In the genomic region with DNA sequence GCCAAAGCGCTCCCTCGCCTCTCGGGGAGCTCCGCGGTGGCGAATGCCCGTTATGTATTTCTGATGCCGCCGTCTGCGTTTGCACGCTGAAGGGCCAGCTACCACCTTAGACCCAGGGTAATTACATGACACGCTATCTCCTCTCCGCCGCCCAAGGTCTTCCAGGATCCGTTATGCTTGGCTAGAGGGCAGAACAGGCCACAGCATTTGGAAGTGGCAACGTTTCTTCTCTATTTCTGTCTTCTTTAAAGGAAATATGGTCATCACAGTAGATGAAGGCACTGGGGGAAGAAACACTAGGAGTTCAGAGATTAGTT, we compare ENCODE assay signal across 15 cellular contexts. TPM values are rescaled to one million over a fixed set of nuclear protein-coding genes. Genes with fewer than 3 reads are reported as not detected.
DNase-seq lines count a peak whose midpoint lies in the region; ATAC-seq and TF ChIP-seq lines count a peak whose summit lies in the region.
"Had no signal": no experiment of that assay in that cellular context is flagged by ENCODE, and none has a peak within 500 bp of the region (broad histone marks: within the 10 kb centered on the region; RNA-seq: fewer than 3 reads in every experiment).

No MANE protein-coding gene starts in this region.

- in situ Hi-C loops in astrocyte of the cerebellum (cut with HindIII; ENCODE audit: low sequenced_read_pairs): no loop called here

- H3K27ac ChIP-seq in breast epithelium (no peak overlapping the region), lower lobe of right lung (no peak overlapping the region)
- H3K27ac ChIP-seq: heart left ventricle had no signal

- H3K9me3 Mint-ChIP-seq in MCF 10A (ENCODE audit: unreplicated experiment): no peaks in the 10 kb centered on the region
- no peaks in the 10 kb centered on the region for H3K9me3 Mint-ChIP-seq in type B pancreatic cell

- CTCF ChIA-PET in MCF 10A (lab: Yijun Ruan, JAX): no interaction called here

- no peak for TF ChIP-seq POLR2A in breast epithelium (IDR thresholded peaks at IDR 0.05)

- ATAC-seq in lower lobe of right lung (no peak), GM18909 (IDR thresholded peaks at IDR 0.05; ENCODE audit: poor library complexity, unreplicated experiment) (no peak)
- ATAC-seq: sciatic nerve had no signal

- no peak for TF ChIP-seq CTCF in breast epithelium (IDR thresholded peaks at IDR 0.05)
- TF ChIP-seq CTCF in MCF 10A (IDR thresholded peaks at IDR 0.05; ENCODE audit: unreplicated experiment): no peak
- TF ChIP-seq CTCF in astrocyte of the cerebellum (IDR thresholded peaks at IDR 0.05; ENCODE audit: low read depth, low read length, missing control alignments): no peak
- TF ChIP-seq CTCF in lower lobe of right lung (IDR thresholded peaks at IDR 0.05): no peak
- TF ChIP-seq CTCF in type B pancreatic cell (conservative IDR thresholded peaks at IDR 0.05): no peak

- no peak overlapping the region for H3K27ac Mint-ChIP-seq in MCF 10A (ENCODE audit: low read depth, unreplicated experiment)
- H3K27ac Mint-ChIP-seq in type B pancreatic cell: no peak overlapping the region
- H3K27ac Mint-ChIP-seq: B cell had no signal

- intact Hi-C loops in breast epithelium (cut with DNase I; ENCODE audit: low total_unique reads) (no loop called here), MCF 10A (cut with micrococcal nuclease) (loop anchor here (5.0 kb wide), 1 partner anchor 241 kb away; no protein-coding TSS in a partner anchor), lower lobe of right lung (cut with DNase I) (no loop called here)

- H3K9me3 ChIP-seq in breast epithelium: no peaks in the 10 kb centered on the region
- no peaks in the 10 kb centered on the region for H3K9me3 ChIP-seq in lower lobe of right lung
- H3K9me3 ChIP-seq: heart left ventricle had no signal

- H3K27me3 Mint-ChIP-seq in MCF 10A (ENCODE audit: insufficient read depth, unreplicated experiment) (no peaks in the 10 kb centered on the region), type B pancreatic cell (peaks cover 95% of the 10 kb centered on the region)

- POLR2A ChIA-PET in MCF 10A (lab: Yijun Ruan, JAX): no interaction called here

- H3K27me3 ChIP-seq in breast epithelium (peaks cover 0 to 56% of the 10 kb centered on the region in 2 donors), lower lobe of right lung (ENCODE audit: low read depth) (peaks cover 45% of the 10 kb centered on the region)

- H3K4me3 ChIP-seq in breast epithelium: peak overlapping the region; percentile 42 to 63 (median 47)
- peak overlapping the region; percentile 36 for H3K4me3 ChIP-seq in astrocyte of the cerebellum (ENCODE audit: low read depth, low read length)
- H3K4me3 ChIP-seq in lower lobe of right lung: peak overlapping the region; percentile 19

- H3K4me1 ChIP-seq in breast epithelium (no peaks in the 10 kb centered on the region), lower lobe of right lung (peaks cover 16% of the 10 kb centered on the region)

- DNase-seq in breast epithelium (ENCODE audit: low spot score in 2 of 2): no peak
- no peak for DNase-seq in MCF 10A (ENCODE audit: unreplicated experiment)
- DNase-seq in astrocyte of the cerebellum (ENCODE audit: low read depth): no peak
- no peak for DNase-seq in lower lobe of right lung
- DNase-seq in type B pancreatic cell (ENCODE audit: extremely low spot score, unreplicated experiment): no peak
- DNase-seq in activated CD8-positive, alpha-beta memory T cell treated with anti-CD3 and anti-CD28 coated beads, Interleukin-2, amount 50 U/mL, for 4 hours: no peak
- no peak for DNase-seq in GM03348 (ENCODE audit: low spot score)
- DNase-seq: EL, heart left ventricle, NCI-H1417 treated with DMSO at 0.1 percent for 48 hours, SW 1271 had no signal

- no peaks in the 10 kb centered on the region for H3K4me1 Mint-ChIP-seq in MCF 10A (ENCODE audit: insufficient read depth, unreplicated experiment)
- peaks cover 4% of the 10 kb centered on the region for H3K4me1 Mint-ChIP-seq in type B pancreatic cell (ENCODE audit: unreplicated experiment)

- H3K36me3 ChIP-seq in breast epithelium (no peaks in the 10 kb centered on the region), lower lobe of right lung (no peaks in the 10 kb centered on the region)
- H3K36me3 ChIP-seq: heart left ventricle had no signal

- H3K36me3 Mint-ChIP-seq in MCF 10A (ENCODE audit: insufficient read depth, unreplicated experiment) (no peaks in the 10 kb centered on the region), type B pancreatic cell (no peaks in the 10 kb centered on the region)

- no peak overlapping the region for H3K4me3 Mint-ChIP-seq in MCF 10A (ENCODE audit: unreplicated experiment)
- peak overlapping the region; percentile 87 for H3K4me3 Mint-ChIP-seq in type B pancreatic cell
- H3K4me3 Mint-ChIP-seq: B cell had no signal

- no TSS peak for BruUV-seq in MCF 10A (replicated peaks; lab: Mats Ljungman, UMichigan)

RNA-seq across cellular contexts. Expression of gene MDGA2, which starts 0.9 kb away (rescaled TPM):
- total RNA-seq in breast epithelium (not detected), MCF 10A (2022) (not detected in 2 replicates), lower lobe of right lung (0.24 TPM), type B pancreatic cell (ENCODE audit: low replicate concordance) (0.43 and 1.3 TPM in 2 replicates)
- total RNA-seq: activated CD8-positive, alpha-beta memory T cell treated with anti-CD3 and anti-CD28 coated beads for 36 hours; B cell; sciatic nerve had no signal
